In genomic region chr1:167904641-167905040, GRCh38 we compare ENCODE assay signal across 1 cellular context.
TF ChIP-seq lines count a peak whose summit lies in the region.

No MANE protein-coding gene starts in this region.

TF ChIP-seq in K562, 482 proteins besides CTCF, POLR2A, EP300 and RAD21:
- TF ChIP-seq UBTF (IDR thresholded peaks at IDR 0.05; ENCODE audit: borderline replicate concordance in 1 of 2, low read depth in 2 of 2, low read length in 2 of 2) = 0 out of 4 replicates have a peak, but pooled peaks of 1 of the 2 experiments have one; percentile 49
- no peak for TF ChIP-seq ZNF668 (CRISPR knock-in tag; IDR thresholded peaks at IDR 0.05)
- no peak for TF ChIP-seq POLR2B (IDR thresholded peaks at IDR 0.05; ENCODE audit: low read depth, partially characterized antibody)
- TF ChIP-seq SMARCE1 (IDR thresholded peaks at IDR 0.05) = 0 out of 2 replicates have a peak, but pooled peaks have one; percentile 23
- peak; percentile 33; the same call in 1 of the 2 replicates for TF ChIP-seq MAFG (tag; conservative IDR thresholded peaks at IDR 0.05)
- no peak for TF ChIP-seq NONO (IDR thresholded peaks at IDR 0.05; ENCODE audit: low read depth in 2 of 2, low read length in 1 of 2)
- 0 out of 2 replicates have a peak, but pooled peaks have one; percentile 53 for TF ChIP-seq ETV5 (CRISPR knock-in tag; IDR thresholded peaks at IDR 0.05; ENCODE audit: low read depth)
- TF ChIP-seq GTF2B (IDR thresholded peaks at IDR 0.05; ENCODE audit: extremely low read depth, insufficient read length) = no peak
- no peak for TF ChIP-seq KLF1 (tag; IDR thresholded peaks at IDR 0.05)
- TF ChIP-seq DPF2 (IDR thresholded peaks at IDR 0.05) = peak; percentile 73
- no peak for TF ChIP-seq SRSF7 (optimal IDR thresholded peaks at IDR 0.05; ENCODE audit: low read depth, low read length)
- peak in 1 of 3 experiments; percentile 19 for TF ChIP-seq YY1 (IDR thresholded peaks at IDR 0.05; ENCODE audit: borderline replicate concordance in 1 of 3, control insufficient read depth in 1 of 3, extremely low read depth in 1 of 3, insufficient read depth in 3 of 3, insufficient read length in 1 of 3, insufficient replicate concordance in 2 of 3, low read depth in 1 of 3, low read length in 2 of 3)
- TF ChIP-seq HDAC1 (IDR thresholded peaks at IDR 0.05) = peak in 1 of 2 experiments; percentile 35; a peak in 1 of 4 replicates
- peak; percentile 83 for TF ChIP-seq PKNOX1 (IDR thresholded peaks at IDR 0.05)
- TF ChIP-seq EP400 (IDR thresholded peaks at IDR 0.05) = no peak
- TF ChIP-seq TAF7 (tag; IDR thresholded peaks at IDR 0.05) = no peak
- peak in 1 of 2 experiments; percentile 41; a peak in 1 of 4 replicates for TF ChIP-seq NRF1 (conservative IDR thresholded peaks at IDR 0.05 in 1 of 2, IDR thresholded peaks at IDR 0.05 in 1 of 2)
- TF ChIP-seq JUND (IDR thresholded peaks at IDR 0.05; ENCODE audit: borderline replicate concordance, low read depth, low read length) = peak; percentile 74; the same call in 1 of the 2 replicates
- TF ChIP-seq JUND (tag; IDR thresholded peaks at IDR 0.05; ENCODE audit: borderline replicate concordance, low read depth, low read length) = peak; percentile 65; the same call in 1 of the 3 replicates
- peak; percentile 55 for TF ChIP-seq ARID1B (IDR thresholded peaks at IDR 0.05)
- TF ChIP-seq SMARCA4 (IDR thresholded peaks at IDR 0.05) = peak; percentile 58
- TF ChIP-seq ZNF316 (IDR thresholded peaks at IDR 0.05) = peak; percentile 33; the same call in 1 of the 2 replicates
- peak; percentile 84 for TF ChIP-seq FOSL1 (tag; conservative IDR thresholded peaks at IDR 0.05)
- no peak for TF ChIP-seq ZNF57 (CRISPR knock-in tag; IDR thresholded peaks at IDR 0.05)
- TF ChIP-seq KLF10 (CRISPR knock-in tag; IDR thresholded peaks at IDR 0.05) = no peak
- TF ChIP-seq HDAC2 (IDR thresholded peaks at IDR 0.05) = 0 out of 2 replicates have a peak, but pooled peaks have one; percentile 37
- TF ChIP-seq C11orf30 (IDR thresholded peaks at IDR 0.05; ENCODE audit: low read depth) = peak; percentile 35; the same call in 1 of the 2 replicates
- no peak for TF ChIP-seq MEIS2 (IDR thresholded peaks at IDR 0.05; ENCODE audit: partially characterized antibody)
- TF ChIP-seq NKRF (IDR thresholded peaks at IDR 0.05; ENCODE audit: borderline replicate concordance) = no peak
- TF ChIP-seq CTBP1 (IDR thresholded peaks at IDR 0.05; ENCODE audit: borderline replicate concordance) = peak; percentile 75
- TF ChIP-seq SOX6 (IDR thresholded peaks at IDR 0.05) = 0 out of 2 replicates have a peak, but pooled peaks have one; percentile 30
- TF ChIP-seq HDGF (IDR thresholded peaks at IDR 0.05) = no peak
- peak; percentile 34; the same call in 1 of the 2 replicates for TF ChIP-seq MAFF (IDR thresholded peaks at IDR 0.05; ENCODE audit: low read length)
- TF ChIP-seq PML (IDR thresholded peaks at IDR 0.05; ENCODE audit: low read length) = no peak
- TF ChIP-seq HINFP (tag; conservative IDR thresholded peaks at IDR 0.05; ENCODE audit: low read depth) = no peak
- TF ChIP-seq CGGBP1 (CRISPR knock-in tag; IDR thresholded peaks at IDR 0.05) = no peak
- peak; percentile 59; the same call in 1 of the 2 replicates for TF ChIP-seq EHMT2 (IDR thresholded peaks at IDR 0.05)
- 0 out of 4 replicates have a peak, but pooled peaks have one; percentile 22 to 24 for TF ChIP-seq FOXK2 (conservative IDR thresholded peaks at IDR 0.05 in 1 of 2, IDR thresholded peaks at IDR 0.05 in 1 of 2; ENCODE audit: low read depth in 2 of 2)
- TF ChIP-seq CHCHD3 (CRISPR knock-in tag; IDR thresholded peaks at IDR 0.05) = no peak
- TF ChIP-seq BDP1 (IDR thresholded peaks at IDR 0.05; ENCODE audit: insufficient read depth, insufficient read length) = no peak
- TF ChIP-seq ZNF644 (tag; IDR thresholded peaks at IDR 0.05; ENCODE audit: low read depth) = no peak
- TF ChIP-seq NFE2 (IDR thresholded peaks at IDR 0.05; ENCODE audit: low read depth) = peak; percentile 51; the same call in 1 of the 2 replicates
- TF ChIP-seq ESRRA (IDR thresholded peaks at IDR 0.05; ENCODE audit: borderline replicate concordance, low read depth) = no peak
- peak; percentile 51 for TF ChIP-seq ATF3 (IDR thresholded peaks at IDR 0.05)
- no peak for TF ChIP-seq ATF3 (CRISPR knock-in tag; conservative IDR thresholded peaks at IDR 0.05)
- TF ChIP-seq JUN (IDR thresholded peaks at IDR 0.05; ENCODE audit: borderline replicate concordance, low read depth, low read length) = 0 out of 2 replicates have a peak, but pooled peaks have one; percentile 52
- no peak for TF ChIP-seq JUN (CRISPR knock-in tag; IDR thresholded peaks at IDR 0.05; ENCODE audit: borderline replicate concordance)
